In the genomic region with DNA sequence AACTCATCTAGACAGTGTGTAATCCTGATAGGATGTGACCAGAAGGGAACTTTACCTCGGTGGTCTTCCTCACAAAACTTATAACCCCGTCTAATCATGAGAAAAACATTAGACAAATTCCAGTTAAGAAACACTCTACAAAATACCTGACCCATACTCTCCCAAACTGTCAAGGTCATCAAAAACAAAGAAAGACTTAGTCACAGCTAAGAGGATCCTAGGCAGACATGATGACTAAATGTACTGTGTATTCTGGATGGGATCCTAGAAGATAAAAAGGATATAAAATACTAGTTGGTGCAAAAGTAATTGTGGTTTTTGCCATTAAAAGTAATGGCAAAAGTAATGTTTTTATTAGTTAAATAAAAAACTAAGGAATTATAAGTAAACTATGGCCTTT, we compare ENCODE assay signal across 14 cellular contexts.
"Had no signal": no experiment of that assay in that cellular context is flagged by ENCODE, and none has a peak within 500 bp of the region (broad histone marks: within the 10 kb centered on the region; RNA-seq: fewer than 3 reads in every experiment).

No MANE protein-coding gene starts in this region.

- H3K27me3 ChIP-seq: ascending aorta, esophagus squamous epithelium, ovary, testis had no signal

- H3K27ac ChIP-seq: ascending aorta, esophagus squamous epithelium, heart right ventricle, ovary, testis had no signal

- DNase-seq: activated CD4-positive, alpha-beta T cell treated with anti-CD3 and anti-CD28 coated beads for 48 hours; activated CD8-positive, alpha-beta memory T cell treated with anti-CD3 and anti-CD28 coated beads, Interleukin-2, amount 50 U/mL, for 48 hours; activated CD8-positive, alpha-beta T cell treated with anti-CD3 and anti-CD28 coated beads, Interleukin-2, amount 10 ng/mL, durations not matched to agents 7 days and 5 days; activated naive CD8-positive, alpha-beta T cell treated with anti-CD3 and anti-CD28 coated beads, Interleukin-2, amount 10 ng/mL, durations not matched to agents 7 days and 5 days; cerebellar nuclear complex; esophagus squamous epithelium; foreskin melanocyte; heart right ventricle; ovary; stimulated activated CD4-positive, alpha-beta T cell treated with anti-CD3 and anti-CD28 coated beads, Interleukin-4, amount 100 ng/mL, for 24 hours; T-helper 1 cell; testis had no signal

- H3K4me1 ChIP-seq: ascending aorta, esophagus squamous epithelium, heart right ventricle, testis had no signal

- H3K9me3 ChIP-seq: ascending aorta, esophagus squamous epithelium, heart right ventricle, ovary, testis had no signal

- H3K36me3 ChIP-seq: ascending aorta, esophagus squamous epithelium, heart right ventricle, ovary had no signal

- H3K4me3 ChIP-seq: ascending aorta, esophagus squamous epithelium, heart right ventricle, ovary, testis had no signal

- ATAC-seq: activated CD8-positive, alpha-beta T cell treated with anti-CD3 and anti-CD28 coated beads, Interleukin-2, amount 10 ng/mL, durations not matched to agents 7 days and 5 days; heart right ventricle; WTC11 had no signal
